ENCODE assay signal across 10 cellular contexts in genomic region chr4:1766336-1767057, GRCh38. TPM values are rescaled to one million over a fixed set of nuclear protein-coding genes. Genes with fewer than 3 reads are reported as not detected.
A peak's percentile ranks its signal among the peaks of the same experiment; 100 is the strongest.
DNase-seq lines count a peak whose midpoint lies in the region; ATAC-seq and TF ChIP-seq lines count a peak whose summit lies in the region.
"Had no signal": no experiment of that assay in that cellular context is flagged by ENCODE, and none has a peak within 500 bp of the region (broad histone marks: within the 10 kb centered on the region; RNA-seq: fewer than 3 reads in every experiment).

No MANE protein-coding gene starts in this region.

- no peak for TF ChIP-seq POLR2A in Peyer's patch (IDR thresholded peaks at IDR 0.05)

- H3K36me3 ChIP-seq in Peyer's patch: no peaks in the 10 kb centered on the region
- H3K36me3 ChIP-seq in trophoblast cell (ENCODE audit: control insufficient read depth in 1 of 2, insufficient read depth in 2 of 2, low read length in 2 of 2): no peaks in the 10 kb centered on the region

- no peak overlapping the region for H2BK5ac ChIP-seq in trophoblast cell (ENCODE audit: low read depth, low read length, poor library complexity)

- H2BK120ac ChIP-seq in trophoblast cell (ENCODE audit: insufficient read depth, low read length, poor library complexity): peak overlapping the region; percentile 34

- TF ChIP-seq CTCF in Peyer's patch (IDR thresholded peaks at IDR 0.05) (no peak), fibroblast of villous mesenchyme (IDR thresholded peaks at IDR 0.05; ENCODE audit: insufficient read depth, low read depth, low read length) (no peak)

- no peak overlapping the region for H3K9ac ChIP-seq in trophoblast cell (ENCODE audit: low read length)

- H3K4ac ChIP-seq in trophoblast cell (ENCODE audit: low read depth, low read length): no peak overlapping the region

- no peak overlapping the region for H2AFZ ChIP-seq in trophoblast cell (ENCODE audit: insufficient read depth, low read length, poor library complexity)

- peak; percentile 61 for DNase-seq in D341Med (ENCODE audit: low spot score)
- no peak for DNase-seq in Peyer's patch
- DNase-seq in fibroblast of villous mesenchyme (ENCODE audit: low read depth): no peak
- no peak for DNase-seq in trophoblast cell
- no peak for DNase-seq in pons (ENCODE audit: low spot score)
- no peak for DNase-seq in HPDE6-E6E7 (ENCODE audit: extremely low spot score)
- DNase-seq in HK-2 (ENCODE audit: unreplicated experiment): no peak
- DNase-seq: foreskin melanocyte, NCI-H1048 had no signal

- H4K12ac ChIP-seq in trophoblast cell (ENCODE audit: low read depth, low read length): no peak overlapping the region

- H2BK12ac ChIP-seq in trophoblast cell (ENCODE audit: low read length): peak overlapping the region; percentile 54

- H3K4me1 ChIP-seq in Peyer's patch (peaks cover 0 to 24% (median 10%) of the 10 kb centered on the region in 4 donors), trophoblast cell (ENCODE audit: control insufficient read depth in 1 of 2, insufficient read depth in 2 of 2, low read length in 2 of 2) (peaks cover 21 to 22% of the 10 kb centered on the region in 2 experiments)

- H3K23ac ChIP-seq in trophoblast cell (ENCODE audit: low read length): no peak overlapping the region

- H2AK5ac ChIP-seq in trophoblast cell (ENCODE audit: low read length): no peak overlapping the region

- no peak overlapping the region for H3K18ac ChIP-seq in trophoblast cell (ENCODE audit: low read length)

- H3K14ac ChIP-seq in trophoblast cell (ENCODE audit: low read length): peak overlapping the region; percentile 15

- no peak overlapping the region for H4K91ac ChIP-seq in trophoblast cell (ENCODE audit: low read depth, low read length)

- no peaks in the 10 kb centered on the region for H3K79me1 ChIP-seq in trophoblast cell (ENCODE audit: low read length)

- H3K27me3 ChIP-seq in Peyer's patch: peaks cover 0 to 18% of the 10 kb centered on the region in 2 donors
- no peaks in the 10 kb centered on the region for H3K27me3 ChIP-seq in trophoblast cell (ENCODE audit: insufficient read depth, low read length)

- peak overlapping the region; percentile 65 for H3K4me2 ChIP-seq in trophoblast cell (ENCODE audit: low read length)

- no peaks in the 10 kb centered on the region for H3K9me3 ChIP-seq in Peyer's patch
- no peaks in the 10 kb centered on the region for H3K9me3 ChIP-seq in trophoblast cell (ENCODE audit: insufficient read depth, low read depth, low read length)

- H3K27ac ChIP-seq in Peyer's patch (no peak overlapping the region), trophoblast cell (ENCODE audit: low read depth, low read length) (no peak overlapping the region)

- no peak for ATAC-seq in HG03469 (IDR thresholded peaks at IDR 0.05; ENCODE audit: unreplicated experiment)

- no CpG with 5 or more reads among the region's 41 CpGs for WGBS in trophoblast cell (ENCODE audit: extremely low coverage, insufficient coverage, insufficient read length)

- no peaks in the 10 kb centered on the region for H3K79me2 ChIP-seq in trophoblast cell (ENCODE audit: control insufficient read depth, insufficient read depth, low read length, poor library complexity)

- peak overlapping the region; percentile 50 for H4K8ac ChIP-seq in trophoblast cell (ENCODE audit: low read depth, low read length)

- H3K4me3 ChIP-seq in Peyer's patch (peak overlapping the region; percentile 33 to 65 (median 54)), fibroblast of villous mesenchyme (ENCODE audit: low read depth, low read length) (peak overlapping the region; percentile 9), trophoblast cell (ENCODE audit: low read depth, low read length) (no peak overlapping the region)

RNA-seq across cellular contexts. Expression of gene FGFR3, which starts 26.6 kb away (rescaled TPM):
- 100 to 1,000 TPM in 2 of 4 donors, 10 to 100 TPM in 2; 45.4 to 168 (median 92.4) TPM for total RNA-seq in Peyer's patch
- 0.32 and 0.86 TPM in 2 replicates for total RNA-seq in fibroblast of villous mesenchyme
- 9.7 and 9.8 TPM in 2 replicates for polyA plus RNA-seq in trophoblast cell (2013)

RNA-seq across cellular contexts. Expression of gene TACC3, which starts 45.2 kb away (rescaled TPM):
- total RNA-seq in Peyer's patch (100 to 1,000 TPM in 1 of 4 donors, 10 to 100 TPM in 3; 19.1 to 138 (median 28.0) TPM), fibroblast of villous mesenchyme (9.0 and 16.0 TPM in 2 replicates)
- polyA plus RNA-seq in trophoblast cell (2013): 50.0 and 54.9 TPM in 2 replicates

RNA-seq across cellular contexts. Expression of gene TMEM129, which starts 45.4 kb away (rescaled TPM):
- total RNA-seq in Peyer's patch (100 to 1,000 TPM in 1 of 4 donors, 10 to 100 TPM in 3; 28.9 to 106 (median 67.1) TPM), fibroblast of villous mesenchyme (31.1 and 34.5 TPM in 2 replicates)
- 9.4 TPM in 2 replicates for polyA plus RNA-seq in trophoblast cell (2013)

RNA-seq across cellular contexts. Expression of gene SLBP, which starts 54.4 kb away (rescaled TPM):
- 10 to 100 TPM; 18.4 to 86.6 (median 26.2) TPM for total RNA-seq in Peyer's patch
- total RNA-seq in fibroblast of villous mesenchyme: 63.0 and 69.6 TPM in 2 replicates
- polyA plus RNA-seq in trophoblast cell (2013): 33.4 and 33.6 TPM in 2 replicates

Comparison
In these comparisons a context has a peak if more than half of its experiments do, and no peak if none do; other contexts are left out.
1. RNA of gene FGFR3, which starts 26.6 kb away (total RNA-seq): 45.4 to 168 TPM in Peyer's patch; 0.32 to 0.86 TPM in fibroblast of villous mesenchyme; every median in the first group is over 10 times any median in the second.